In the genomic region with DNA sequence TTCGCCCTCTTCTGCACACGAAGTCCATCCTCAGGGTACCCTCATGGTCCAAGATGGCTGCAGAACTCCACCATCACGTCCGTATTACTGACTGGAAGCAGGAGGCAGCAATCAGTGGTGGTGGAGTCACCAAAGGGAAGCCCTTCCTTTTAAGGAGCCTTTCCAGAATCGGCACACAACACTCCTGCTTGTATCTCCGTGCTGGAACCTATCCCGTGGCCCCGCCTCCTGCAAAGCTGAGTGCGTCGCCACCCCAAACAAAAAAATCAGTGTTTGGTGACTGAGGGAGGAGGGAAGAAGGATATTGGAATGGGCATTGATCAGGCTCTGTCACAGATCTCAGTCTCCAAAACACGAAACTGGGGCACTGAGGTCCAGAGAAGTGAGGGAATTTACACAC, we compare ENCODE assay signal across 20 cellular contexts. TPM values are rescaled to one million over a fixed set of nuclear protein-coding genes. Genes with fewer than 3 reads are reported as not detected.
DNase-seq lines count a peak whose midpoint lies in the region; ATAC-seq, FAIRE-seq and TF ChIP-seq lines count a peak whose summit lies in the region.
"Had no signal": no experiment of that assay in that cellular context is flagged by ENCODE, and none has a peak within 500 bp of the region (broad histone marks: within the 10 kb centered on the region; RNA-seq: fewer than 3 reads in every experiment).

No MANE protein-coding gene starts in this region.

- H3K4me3 ChIP-seq in IMR-90 (ENCODE audit: insufficient read depth, low read depth, low read length): no peak overlapping the region
- no peak overlapping the region for H3K4me3 ChIP-seq in K562
- no peak overlapping the region for H3K4me3 ChIP-seq in gastroesophageal sphincter
- H3K4me3 ChIP-seq: A549, GM23248 had no signal

- H3K79me1 ChIP-seq in IMR-90 (ENCODE audit: low read depth in 1 of 2, low read length in 2 of 2): no peaks in the 10 kb centered on the region

- H2BK20ac ChIP-seq in IMR-90 (ENCODE audit: low read depth, low read length): no peak overlapping the region

- TF ChIP-seq CTCF in IMR-90 (conservative IDR thresholded peaks at IDR 0.05; ENCODE audit: low read depth, low read length) (no peak), K562 (IDR thresholded peaks at IDR 0.05 in 2 of 3, conservative IDR thresholded peaks at IDR 0.05 in 1 of 3; ENCODE audit: insufficient read depth in 2 of 3, low read depth in 1 of 3, low read length in 3 of 3) (no peak), gastroesophageal sphincter (IDR thresholded peaks at IDR 0.05) (no peak)

- no peak overlapping the region for H3K4ac ChIP-seq in IMR-90 (ENCODE audit: low read depth, low read length)

- H3K9ac ChIP-seq in IMR-90 (ENCODE audit: low read depth, low read length): no peak overlapping the region
- H3K9ac ChIP-seq in K562 (ENCODE audit: insufficient read depth in 1 of 2, low read depth in 2 of 2, low read length in 2 of 2): no peak overlapping the region
- H3K9ac ChIP-seq: GM23248 had no signal

- ATAC-seq in IMR-90 (ENCODE audit: low read depth) (no peak), K562 (no peak), sciatic nerve (no peak), gastroesophageal sphincter (no peak), GM21447 (IDR thresholded peaks at IDR 0.05; ENCODE audit: unreplicated experiment) (no peak)
- ATAC-seq: A549 had no signal

- peaks cover 20% of the 10 kb centered on the region for H3K27me3 ChIP-seq in IMR-90 (ENCODE audit: control insufficient read depth, insufficient read depth, low read length)
- H3K27me3 ChIP-seq in K562 (ENCODE audit: control insufficient read depth in 2 of 2, insufficient read depth in 2 of 2, low read length in 2 of 2): peaks cover 27 to 42% of the 10 kb centered on the region in 2 experiments
- no peaks in the 10 kb centered on the region for H3K27me3 ChIP-seq in gastroesophageal sphincter

- H3K4me2 ChIP-seq in IMR-90 (ENCODE audit: low read depth, low read length) (no peak overlapping the region), K562 (ENCODE audit: insufficient read depth, low read length) (no peak overlapping the region)
- H3K4me2 ChIP-seq: A549 had no signal

- H2AK5ac ChIP-seq in IMR-90 (ENCODE audit: low read depth, low read length): 0 out of 2 replicates have a peak overlapping the region, but pooled peaks have one; percentile 9

- H3K9me3 ChIP-seq in IMR-90 (ENCODE audit: control insufficient read depth, insufficient read depth, low read length) (no peaks in the 10 kb centered on the region), K562 (replicated peaks; ENCODE audit: control insufficient read depth, insufficient read depth, low read depth, low read length) (no peaks in the 10 kb centered on the region), gastroesophageal sphincter (no peaks in the 10 kb centered on the region)
- H3K9me3 ChIP-seq: A549, Caco-2 had no signal

- FAIRE-seq in K562 (lab: Jason Lieb, UNC): no peak
- FAIRE-seq: A549, D721Med, G401.6, GM12891, GM19239 had no signal

- no peak overlapping the region for H3K18ac ChIP-seq in IMR-90 (ENCODE audit: low read depth, low read length)

- dilution Hi-C loops in IMR-90 (cut with HindIII; ENCODE audit: low sequenced_read_pairs, unreplicated experiment): no loop called here

- H3K9me3 Mint-ChIP-seq in activated naive CD4-positive, alpha-beta T cell treated with anti-CD3 and anti-CD28 coated beads, Interleukin-2, amount 10 ng/mL, durations not matched to agents 7 days and 5 days: no peaks in the 10 kb centered on the region
- H3K9me3 Mint-ChIP-seq: CD4-positive, alpha-beta T cell; H9 had no signal

- no peak overlapping the region for H3K4me3 Mint-ChIP-seq in activated naive CD4-positive, alpha-beta T cell treated with anti-CD3 and anti-CD28 coated beads, Interleukin-2, amount 10 ng/mL, durations not matched to agents 7 days and 5 days
- H3K4me3 Mint-ChIP-seq: CD4-positive, alpha-beta T cell; H9 had no signal

- no peak overlapping the region for H2BK5ac ChIP-seq in IMR-90 (ENCODE audit: low read depth, low read length, poor library complexity, severe bottlenecking)

- peaks cover 4% of the 10 kb centered on the region; the same call in 1 of the 2 replicates for H3K9me1 ChIP-seq in IMR-90 (ENCODE audit: insufficient read depth, low read length)
- H3K9me1 ChIP-seq in K562 (ENCODE audit: control insufficient read depth, insufficient read depth, low read length): no peaks in the 10 kb centered on the region

- H4K8ac ChIP-seq in IMR-90 (ENCODE audit: low read depth in 2 of 2, low read length in 2 of 2): no peak overlapping the region

- WGBS in IMR-90 (ENCODE audit: extremely low coverage in 2 of 2, insufficient read length in 1 of 2), 2 experiments: 100% methylated on average over 2 of the region's 11 CpGs; no CpG with 5 or more reads in 1 of the 2 experiments
- 2% methylated on average over 11 of the region's 11 CpGs for WGBS in K562 (ENCODE audit: insufficient coverage, low coverage, missing lambda C conversion rate)
- 68 to 100% methylated on average over 2 to 10 of the region's 11 CpGs for WGBS in gastroesophageal sphincter (ENCODE audit: low coverage in 1 of 2), 2 donors

- H3K36me3 ChIP-seq in IMR-90 (ENCODE audit: control insufficient read depth, insufficient read depth, low read length): no peaks in the 10 kb centered on the region
- H3K36me3 ChIP-seq in K562 (ENCODE audit: control insufficient read depth, insufficient read depth, low read length): no peaks in the 10 kb centered on the region
- H3K36me3 ChIP-seq in gastroesophageal sphincter: no peaks in the 10 kb centered on the region

- no peak overlapping the region for H2BK120ac ChIP-seq in IMR-90 (ENCODE audit: low read depth, low read length)

- H3K79me2 ChIP-seq in K562 (ENCODE audit: control insufficient read depth, insufficient read depth, low read length): no peaks in the 10 kb centered on the region

- CTCF ChIA-PET in activated naive CD4-positive, alpha-beta T cell treated with anti-CD3 and anti-CD28 coated beads, Interleukin-2, amount 10 ng/mL, durations not matched to agents 7 days and 5 days (lab: Charles Lee): no interaction called here
- CTCF ChIA-PET in IMR-90 (lab: Yijun Ruan, JAX) (no interaction called here), K562 (lab: Yijun Ruan, JAX; ENCODE audit: low intra/inter-chr PET ratio) (interaction anchor here (0.6 to 0.7 kb wide), 2 partner anchors 323 to 509 kb away, joined by 3 to 4 read pairs; no protein-coding TSS in a partner anchor)

- no peak overlapping the region for H3K56ac ChIP-seq in IMR-90 (ENCODE audit: extremely low read depth, insufficient read depth, low read length)

- H2AFZ ChIP-seq in IMR-90 (replicated peaks; ENCODE audit: low read length, poor library complexity) (no peak overlapping the region), K562 (ENCODE audit: low read depth, low read length) (0 out of 2 replicates have a peak overlapping the region, but pooled peaks have one; percentile 17)
- H2AFZ ChIP-seq: GM23248 had no signal

- H4K20me1 ChIP-seq in IMR-90 (ENCODE audit: insufficient read depth, low read length) (no peaks in the 10 kb centered on the region; the same call in 1 of the 2 replicates), K562 (replicated peaks; ENCODE audit: control insufficient read depth, insufficient read depth, low read length) (0 out of 2 replicates have a peak, but pooled peaks cover 3% of the 10 kb centered on the region)

- no TSS peak for BruUV-seq in IMR-90 (replicated peaks; lab: Mats Ljungman, UMichigan)
- BruUV-seq in K562 (replicated peaks; lab: Mats Ljungman, UMichigan): no TSS peak

- no peak overlapping the region for H3K27ac ChIP-seq in IMR-90 (ENCODE audit: insufficient read depth, low read length)
- no peak overlapping the region for H3K27ac ChIP-seq in K562 (ENCODE audit: extremely low read depth, low read depth, low read length)
- peak overlapping the region in 1 of 4 donors; percentile 22 for H3K27ac ChIP-seq in gastroesophageal sphincter
- H3K27ac ChIP-seq: 22Rv1, C4-2B, GM23248 had no signal

- H3K36me3 Mint-ChIP-seq in activated naive CD4-positive, alpha-beta T cell treated with anti-CD3 and anti-CD28 coated beads, Interleukin-2, amount 10 ng/mL, durations not matched to agents 7 days and 5 days: no peaks in the 10 kb centered on the region

- TF ChIP-seq RAD21 in IMR-90 (IDR thresholded peaks at IDR 0.05; ENCODE audit: low read length) (no peak), K562 (CRISPR knock-in tag; conservative IDR thresholded peaks at IDR 0.05 in 1 of 2, IDR thresholded peaks at IDR 0.05 in 1 of 2) (no peak)

- TF ChIP-seq EP300 in K562 (IDR thresholded peaks at IDR 0.05; ENCODE audit: low read length) (no peak), gastroesophageal sphincter (IDR thresholded peaks at IDR 0.05) (no peak)

- no peak overlapping the region for H2AK9ac ChIP-seq in IMR-90 (replicated peaks; ENCODE audit: low read depth, low read length, poor library complexity)

- H3K4me1 ChIP-seq in IMR-90 (ENCODE audit: control insufficient read depth, insufficient read depth, low read length): peaks cover 23% of the 10 kb centered on the region
- peaks cover 0 to 3% of the 10 kb centered on the region in 2 experiments; a peak in 2 of 5 replicates for H3K4me1 ChIP-seq in K562 (replicated peaks in 1 of 2; ENCODE audit: control insufficient read depth in 2 of 2, insufficient read depth in 2 of 2, low read length in 2 of 2)
- peaks cover 5 to 38% (median 16%) of the 10 kb centered on the region in 3 donors for H3K4me1 ChIP-seq in gastroesophageal sphincter
- H3K4me1 ChIP-seq: Caco-2 had no signal

- TF ChIP-seq POLR2A in IMR-90 (IDR thresholded peaks at IDR 0.05; ENCODE audit: low read depth, low read length) (no peak), K562 (conservative IDR thresholded peaks at IDR 0.05) (no peak), gastroesophageal sphincter (IDR thresholded peaks at IDR 0.05) (no peak)

- no peaks in the 10 kb centered on the region for H3K4me1 Mint-ChIP-seq in activated naive CD4-positive, alpha-beta T cell treated with anti-CD3 and anti-CD28 coated beads, Interleukin-2, amount 10 ng/mL, durations not matched to agents 7 days and 5 days

- H2BK15ac ChIP-seq in IMR-90 (ENCODE audit: low read depth, low read length): no peak overlapping the region

- H3K23ac ChIP-seq in IMR-90 (ENCODE audit: low read depth, low read length): no peak overlapping the region

- POLR2A ChIA-PET in IMR-90 (lab: Charles Lee; ENCODE audit: unreplicated experiment) (no interaction called here), K562 (lab: Yijun Ruan, JAX) (interaction anchor here (0.6 kb wide), 1 partner anchor 8 kb away, joined by 3 read pairs; no protein-coding TSS in a partner anchor)

- in situ Hi-C loops in IMR-90 (cut with MboI; ENCODE audit: low sequenced_read_pairs): no loop called here
- in situ Hi-C loops in K562 (cut with MboI): no loop called here

- H4K5ac ChIP-seq in IMR-90 (ENCODE audit: low read depth, low read length): no peak overlapping the region

- H3K27me3 Mint-ChIP-seq in activated naive CD4-positive, alpha-beta T cell treated with anti-CD3 and anti-CD28 coated beads, Interleukin-2, amount 10 ng/mL, durations not matched to agents 7 days and 5 days: peaks cover 17% of the 10 kb centered on the region
- H3K27me3 Mint-ChIP-seq: CD4-positive, alpha-beta T cell had no signal

- no peak overlapping the region for H3K27ac Mint-ChIP-seq in activated naive CD4-positive, alpha-beta T cell treated with anti-CD3 and anti-CD28 coated beads, Interleukin-2, amount 10 ng/mL, durations not matched to agents 7 days and 5 days
- H3K27ac Mint-ChIP-seq: CD4-positive, alpha-beta T cell had no signal

- H3K14ac ChIP-seq in IMR-90 (replicated peaks; ENCODE audit: low read depth, low read length): no peak overlapping the region

- DNase-seq in activated naive CD4-positive, alpha-beta T cell treated with anti-CD3 and anti-CD28 coated beads, Interleukin-2, amount 10 ng/mL, durations not matched to agents 7 days and 5 days: peak; percentile 15
- DNase-seq in activated naive CD4-positive, alpha-beta T cell (lab: John Stamatoyannopoulos, UW): no peak
- DNase-seq in IMR-90 (no peak), K562 (ENCODE audit: extremely low read depth in 1 of 4, low spot score in 3 of 4) (no peak), sciatic nerve (ENCODE audit: low spot score) (peak; percentile 41), SW 1271 (lab: John Stamatoyannopoulos, UW) (no peak)
- DNase-seq: AML-193; Caco-2; CD4-positive, alpha-beta T cell; GM23248; H9 had no signal

- intact Hi-C loops in IMR-90 (cut with micrococcal nuclease): no loop called here
- intact Hi-C loops in K562 (cut with micrococcal nuclease): no loop called here
- intact Hi-C loops in sciatic nerve (cut with DNase I): no loop called here

- H4K91ac ChIP-seq in IMR-90 (ENCODE audit: insufficient read depth, low read depth, low read length): no peak overlapping the region

RNA-seq across cellular contexts. Expression of gene CCN5, which starts 5.8 kb away (rescaled TPM):
- not detected in 2 replicates for total RNA-seq in IMR-90 (2012; rRNA removed)
- polyA plus RNA-seq in IMR-90 (2012; rRNA removed): not detected in 2 replicates
- polyA plus RNA-seq in IMR-90 (2012; cell fraction: cytosol; rRNA removed): 0.12 TPM in 1 of 2 replicates, not detected in the other
- polyA plus RNA-seq in IMR-90 (2012; cell fraction: nucleus; rRNA removed; ENCODE audit: low replicate concordance): 0.02 and 0.13 TPM in 2 replicates
- not detected in 2 replicates for total RNA-seq in K562 (2011; cell fraction: chromatin; rRNA removed; ENCODE audit: low replicate concordance)
- not detected in 2 replicates for total RNA-seq in K562 (2011; cell fraction: nucleolus; rRNA removed)
- total RNA-seq in K562 (2011; cell fraction: nucleoplasm; rRNA removed): not detected in 2 replicates
- not detected in 2 replicates for total RNA-seq in K562 (2014; rRNA removed)
- total RNA-seq in K562 (2014; rRNA removed; fragmentation: Illumina TruSeq; extraction: Trizol): not detected in 2 replicates
- total RNA-seq in K562 (2015; rRNA removed; fragmentation: Illumina TruSeq; extraction: Trizol): not detected in 2 replicates
- not detected in 2 replicates for total RNA-seq in K562 (2021)
- not detected in 2 replicates for polyA plus RNA-seq in K562 (2011; rRNA removed)
- polyA plus RNA-seq in K562 (2011; cell fraction: cytosol; rRNA removed): not detected in 2 replicates
- polyA plus RNA-seq in K562 (2011; cell fraction: nucleus; rRNA removed): not detected in 2 replicates
- 0.07 TPM in 1 of 2 replicates, not detected in the other for polyA plus RNA-seq in K562 (2012)
- not detected in 2 replicates for polyA plus RNA-seq in K562 (2014; fragmentation: Illumina TruSeq; extraction: Trizol)
- not detected for polyA plus RNA-seq in K562 (2014; fragmentation: Nextera tagmentation; extraction: Ambion mirVana)
- polyA plus RNA-seq in K562 (2014; rRNA removed): not detected in 2 replicates
- not detected in 2 replicates for polyA minus RNA-seq in K562 (2011; rRNA and poly(A)+ RNA removed)
- 2.9 and 3.7 TPM in 2 replicates for polyA minus RNA-seq in K562 (2011; cell fraction: cytosol; rRNA and poly(A)+ RNA removed)
- polyA minus RNA-seq in K562 (2011; cell fraction: nucleus; rRNA and poly(A)+ RNA removed): 0.56 and 0.81 TPM in 2 replicates
- total RNA-seq in sciatic nerve: 147 TPM
- total RNA-seq in gastroesophageal sphincter: 100 to 1,000 TPM in 3 of 4 donors, 10 to 100 TPM in 1; 52.9 to 359 (median 146) TPM
- total RNA-seq: Caco-2; CD4-positive, alpha-beta T cell; H9 had no signal

RNA-seq across cellular contexts. Expression of gene KCNK15, which starts 36.3 kb away (rescaled TPM):
- not detected in 2 replicates for total RNA-seq in IMR-90 (2012; rRNA removed)
- not detected in 2 replicates for polyA plus RNA-seq in IMR-90 (2012; rRNA removed)
- not detected in 2 replicates for polyA plus RNA-seq in IMR-90 (2012; cell fraction: cytosol; rRNA removed)
- polyA plus RNA-seq in IMR-90 (2012; cell fraction: nucleus; rRNA removed; ENCODE audit: low replicate concordance): not detected in 2 replicates
- total RNA-seq in K562 (2011; cell fraction: chromatin; rRNA removed; ENCODE audit: low replicate concordance): 0.42 TPM in 1 of 2 replicates, not detected in the other
- 0.79 and 1.0 TPM in 2 replicates for total RNA-seq in K562 (2011; cell fraction: nucleolus; rRNA removed)
- 0.66 TPM in 1 of 2 replicates, not detected in the other for total RNA-seq in K562 (2011; cell fraction: nucleoplasm; rRNA removed)
- 0.16 and 0.23 TPM in 2 replicates for total RNA-seq in K562 (2014; rRNA removed)
- 0.10 TPM in 1 of 2 replicates, not detected in the other for total RNA-seq in K562 (2014; rRNA removed; fragmentation: Illumina TruSeq; extraction: Trizol)
- total RNA-seq in K562 (2015; rRNA removed; fragmentation: Illumina TruSeq; extraction: Trizol): not detected in 2 replicates
- total RNA-seq in K562 (2021): 0.11 and 0.38 TPM in 2 replicates
- polyA plus RNA-seq in K562 (2011; rRNA removed): 0.03 TPM in 1 of 2 replicates, not detected in the other
- polyA plus RNA-seq in K562 (2011; cell fraction: cytosol; rRNA removed): 0.01 and 0.10 TPM in 2 replicates
- polyA plus RNA-seq in K562 (2011; cell fraction: nucleus; rRNA removed): not detected in 2 replicates
- 0.21 and 0.79 TPM in 2 replicates for polyA plus RNA-seq in K562 (2012)
- polyA plus RNA-seq in K562 (2014; fragmentation: Illumina TruSeq; extraction: Trizol): 0.07 TPM in 1 of 2 replicates, not detected in the other
- not detected for polyA plus RNA-seq in K562 (2014; fragmentation: Nextera tagmentation; extraction: Ambion mirVana)
- 0.30 TPM in 1 of 2 replicates, not detected in the other for polyA plus RNA-seq in K562 (2014; rRNA removed)
- polyA minus RNA-seq in K562 (2011; rRNA and poly(A)+ RNA removed): 0.07 TPM in 1 of 2 replicates, not detected in the other
- 0.64 TPM in 1 of 2 replicates, not detected in the other for polyA minus RNA-seq in K562 (2011; cell fraction: cytosol; rRNA and poly(A)+ RNA removed)
- polyA minus RNA-seq in K562 (2011; cell fraction: nucleus; rRNA and poly(A)+ RNA removed): 0.33 and 0.67 TPM in 2 replicates
- 3.2 TPM for total RNA-seq in sciatic nerve
- 1 to 10 TPM; 1.3 to 4.7 (median 2.8) TPM for total RNA-seq in gastroesophageal sphincter
- total RNA-seq: CD4-positive, alpha-beta T cell had no signal

RNA-seq across cellular contexts. Expression of gene ADA, which starts 57.9 kb away (rescaled TPM):
- total RNA-seq in IMR-90 (2012; rRNA removed) (6.9 and 8.1 TPM in 2 replicates), K562 (2014; rRNA removed) (4.0 and 8.2 TPM in 2 replicates), K562 (2014; rRNA removed; fragmentation: Illumina TruSeq; extraction: Trizol) (3.4 and 4.4 TPM in 2 replicates), K562 (2015; rRNA removed; fragmentation: Illumina TruSeq; extraction: Trizol) (4.6 and 5.3 TPM in 2 replicates), K562 (2021) (7.0 and 7.3 TPM in 2 replicates), sciatic nerve (7.7 TPM), gastroesophageal sphincter (10 to 100 TPM in 2 of 4 donors, 1 to 10 TPM in 2; 7.6 to 14.5 (median 10.4) TPM)
- polyA plus RNA-seq in IMR-90 (2012; rRNA removed) (11.0 and 11.6 TPM in 2 replicates), K562 (2011; rRNA removed) (26.1 and 26.8 TPM in 2 replicates), K562 (2014; fragmentation: Illumina TruSeq; extraction: Trizol) (6.8 and 7.2 TPM in 2 replicates), K562 (2014; fragmentation: Nextera tagmentation; extraction: Ambion mirVana) (1 to 10 TPM; 2.4 to 3.6 TPM), K562 (2014; rRNA removed) (8.9 and 10.9 TPM in 2 replicates)
- polyA plus RNA-seq in IMR-90 (2012; cell fraction: cytosol; rRNA removed): 9.8 and 15.3 TPM in 2 replicates
- polyA plus RNA-seq in IMR-90 (2012; cell fraction: nucleus; rRNA removed; ENCODE audit: low replicate concordance): 31.5 and 33.0 TPM in 2 replicates
- 5.1 and 18.6 TPM in 2 replicates for total RNA-seq in K562 (2011; cell fraction: chromatin; rRNA removed; ENCODE audit: low replicate concordance)
- total RNA-seq in K562 (2011; cell fraction: nucleolus; rRNA removed): 7.1 and 11.2 TPM in 2 replicates
- total RNA-seq in K562 (2011; cell fraction: nucleoplasm; rRNA removed): 5.2 and 11.3 TPM in 2 replicates
- polyA plus RNA-seq in K562 (2011; cell fraction: cytosol; rRNA removed): 30.9 and 33.5 TPM in 2 replicates
- polyA plus RNA-seq in K562 (2011; cell fraction: nucleus; rRNA removed): 42.7 and 47.8 TPM in 2 replicates
- 5.7 and 7.4 TPM in 2 replicates for polyA plus RNA-seq in K562 (2012)
- 11.8 and 15.5 TPM in 2 replicates for polyA minus RNA-seq in K562 (2011; rRNA and poly(A)+ RNA removed)
- polyA minus RNA-seq in K562 (2011; cell fraction: cytosol; rRNA and poly(A)+ RNA removed): 8.0 and 11.6 TPM in 2 replicates
- 6.2 and 6.8 TPM in 2 replicates for polyA minus RNA-seq in K562 (2011; cell fraction: nucleus; rRNA and poly(A)+ RNA removed)

Comparison
In these comparisons a context has a peak if more than half of its experiments do, and no peak if none do; other contexts are left out.
1. DNase-seq: peak in activated naive CD4-positive, alpha-beta T cell treated with anti-CD3 and anti-CD28 coated beads, Interleukin-2, amount 10 ng/mL, durations not matched to agents 7 days and 5 days (single experiment) and sciatic nerve (single experiment); none in activated naive CD4-positive, alpha-beta T cell (0 of 4), IMR-90 (single experiment), K562 (0 of 4) and SW 1271 (0 of 2).
2. RNA of gene CCN5, which starts 5.8 kb away (total RNA-seq): 52.9 to 359 TPM in gastroesophageal sphincter and 147 TPM in sciatic nerve (single experiment); not detected in IMR-90 and not detected in K562; every median in the first group is over 10 times any median in the second.